Comparison of ENCODE assay signal across 8 cellular contexts in genomic region chr11:118434123-118434552, GRCh38. TPM values are rescaled to one million over a fixed set of nuclear protein-coding genes. Genes with fewer than 3 reads are reported as not detected.
DNase-seq lines count a peak whose midpoint lies in the region; ATAC-seq and TF ChIP-seq lines count a peak whose summit lies in the region.

No MANE protein-coding gene starts in this region.

- H3K36me3 ChIP-seq in adipocyte (ENCODE audit: control insufficient read depth, insufficient read depth, low read length, severe bottlenecking) (no peaks in the 10 kb centered on the region), right lobe of liver (no peaks in the 10 kb centered on the region)

- H3K27me3 ChIP-seq in adipocyte (replicated peaks; ENCODE audit: control insufficient read depth, insufficient read depth, low read length): no peaks in the 10 kb centered on the region
- H3K27me3 ChIP-seq in right lobe of liver: no peaks in the 10 kb centered on the region

- no peak for TF ChIP-seq POLR2A in right lobe of liver (IDR thresholded peaks at IDR 0.05)

- 2% methylated on average over 7 of the region's 9 CpGs for WGBS in right lobe of liver (ENCODE audit: insufficient coverage, low coverage, low lambda C conversion rate, missing lambda C conversion rate)

- H3K27ac ChIP-seq in right lobe of liver: no peak overlapping the region

- H3K9me3 Mint-ChIP-seq in HFFc6: no peaks in the 10 kb centered on the region

- H3K4me1 ChIP-seq in adipocyte (ENCODE audit: control insufficient read depth, insufficient read depth, low read length) (peaks cover 16% of the 10 kb centered on the region), right lobe of liver (peaks cover 0 to 17% (median 0%) of the 10 kb centered on the region in 4 donors)

- peak; percentile 54 for DNase-seq in AG10803 (ENCODE audit: low read depth)
- peak; percentile 33 for DNase-seq in HFFc6
- DNase-seq in adipocyte (ENCODE audit: low read depth): no peak
- no peak for DNase-seq in right lobe of liver
- DNase-seq in AG08396 (ENCODE audit: low spot score): no peak
- DNase-seq in LoVo (ENCODE audit: low spot score): no peak

- H3K9me3 ChIP-seq in adipocyte (ENCODE audit: control insufficient read depth, low read length): no peaks in the 10 kb centered on the region
- no peaks in the 10 kb centered on the region for H3K9me3 ChIP-seq in right lobe of liver

- peaks cover 3% of the 10 kb centered on the region; the same call in 1 of the 2 replicates for H3K27me3 Mint-ChIP-seq in HFFc6 (ENCODE audit: insufficient read depth)

- peaks cover 26% of the 10 kb centered on the region for H3K4me1 Mint-ChIP-seq in HFFc6 (ENCODE audit: low read depth)

- H3K4me3 Mint-ChIP-seq in HFFc6: peak overlapping the region; percentile 91

- peak overlapping the region; percentile 76 for H3K4me3 ChIP-seq in AG10803 (ENCODE audit: low read length)
- peak overlapping the region; percentile 87 for H3K4me3 ChIP-seq in adipocyte (ENCODE audit: low read length)
- H3K4me3 ChIP-seq in right lobe of liver: peak overlapping the region; percentile 79 to 94 (median 92)

- H3K9ac ChIP-seq in adipocyte (ENCODE audit: low read length): peak overlapping the region; percentile 87

- intact Hi-C loops in right lobe of liver (cut with DNase I): no loop called here

- no peak overlapping the region for H3K27ac Mint-ChIP-seq in HFFc6

- TF ChIP-seq CTCF in AG10803 (conservative IDR thresholded peaks at IDR 0.05; ENCODE audit: low read length): no peak
- TF ChIP-seq CTCF in HFFc6 (IDR thresholded peaks at IDR 0.05): no peak
- no peak for TF ChIP-seq CTCF in right lobe of liver (IDR thresholded peaks at IDR 0.05)

- no peaks in the 10 kb centered on the region for H3K36me3 Mint-ChIP-seq in HFFc6 (ENCODE audit: low read depth)

- no peak for ATAC-seq in right lobe of liver
- no peak for ATAC-seq in GM18907 (IDR thresholded peaks at IDR 0.05; ENCODE audit: unreplicated experiment)
- ATAC-seq in HG03095 (IDR thresholded peaks at IDR 0.05; ENCODE audit: unreplicated experiment): no peak

RNA-seq across cellular contexts. Expression of gene KMT2A, which starts 2.2 kb away (rescaled TPM):
- total RNA-seq in HFFc6 (2021; fragmentation: NEBNext Ultra II Directional; extraction: Animal tissue kit (Norgen Biotek cat#: 25700)): 10 to 100 TPM; 29.3 to 39.3 (median 34.4) TPM
- total RNA-seq in right lobe of liver: 10 to 100 TPM; 15.5 to 24.9 (median 19.5) TPM

RNA-seq across cellular contexts. Expression of gene ATP5MG, which starts 32.7 kb away (rescaled TPM):
- 100 to 1,000 TPM; 196 to 275 (median 223) TPM for total RNA-seq in HFFc6 (2021; fragmentation: NEBNext Ultra II Directional; extraction: Animal tissue kit (Norgen Biotek cat#: 25700))
- total RNA-seq in right lobe of liver: 100 to 1,000 TPM in 1 of 6 experiments, 10 to 100 TPM in 5; 32.6 to 127 (median 89.5) TPM

Comparison
In these comparisons a context has a peak if more than half of its experiments do, and no peak if none do; other contexts are left out.
1. DNase-seq: peak in AG10803 (single experiment) and HFFc6 (single experiment); none in adipocyte (single experiment), right lobe of liver (0 of 3), AG08396 (single experiment) and LoVo (single experiment).
2. Peak in every context shown above with its lines, with median percentiles within 50 percentile points of each other: H3K4me3 ChIP-seq.